In the genomic region with DNA sequence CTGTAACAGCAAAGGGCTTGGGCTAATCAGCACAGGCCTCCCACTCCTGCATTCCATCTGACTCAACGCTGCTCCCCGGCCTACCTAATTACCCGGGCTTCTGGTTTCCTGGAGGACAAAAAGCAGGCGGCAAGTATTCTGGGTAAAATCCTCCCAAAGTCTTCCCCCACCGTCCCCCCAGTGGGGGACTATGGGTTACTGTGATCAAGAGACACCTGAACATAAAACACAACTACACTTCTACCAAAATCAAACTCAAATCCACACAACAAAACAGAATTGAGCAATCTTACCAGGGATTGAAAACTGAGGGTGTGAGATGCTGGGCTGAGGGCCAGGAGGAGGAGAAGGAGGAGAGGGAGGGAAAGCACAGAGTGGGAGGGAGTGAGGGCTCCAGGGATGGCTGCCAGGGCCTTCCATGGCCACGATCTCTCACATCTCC, we compare ENCODE assay signal across 8 cellular contexts. TPM values are rescaled to one million over a fixed set of nuclear protein-coding genes. Genes with fewer than 3 reads are reported as not detected.
A peak's percentile ranks its signal among the peaks of the same experiment; 100 is the strongest.
DNase-seq lines count a peak whose midpoint lies in the region; ATAC-seq, FAIRE-seq and TF ChIP-seq lines count a peak whose summit lies in the region.

No MANE protein-coding gene starts in this region.

- H3K9me3 Mint-ChIP-seq in Calu3 (ENCODE audit: low read depth, unreplicated experiment), result no peaks in the 10 kb centered on the region
- no peaks in the 10 kb centered on the region for H3K9me3 Mint-ChIP-seq in activated T-helper 2 cell treated with anti-CD3 and anti-CD28 coated beads, Interferon-gamma antibody, Interleukin-2, Interleukin-4, amounts not matched to agents 10 μg/mL and 5 μg/mL and 100 μg/mL, durations not matched to agents 14 hours and 24 hours and 36 hours

- FAIRE-seq in pancreas (lab: Jason Lieb, UNC), result no peak

- peak overlapping the region; percentile 13 for H3K27ac Mint-ChIP-seq in Calu3 (ENCODE audit: unreplicated experiment)
- H3K27ac Mint-ChIP-seq in activated T-helper 2 cell treated with anti-CD3 and anti-CD28 coated beads, Interferon-gamma antibody, Interleukin-2, Interleukin-4, amounts not matched to agents 10 μg/mL and 5 μg/mL and 100 μg/mL, durations not matched to agents 14 hours and 24 hours and 36 hours, result no peak overlapping the region

- TF ChIP-seq CTCF in Calu3 (IDR thresholded peaks at IDR 0.05; ENCODE audit: unreplicated experiment), result no peak
- no peak for TF ChIP-seq CTCF in WI38 (IDR thresholded peaks at IDR 0.05; ENCODE audit: low read depth, low read length)
- TF ChIP-seq CTCF in pancreas (IDR thresholded peaks at IDR 0.05), result no peak

- H3K4me3 ChIP-seq in WI38 (ENCODE audit: low read depth, low read length) (peak overlapping the region; percentile 19; the same call in 1 of the 2 replicates), pancreas (no peak overlapping the region)

- peaks cover 74% of the 10 kb centered on the region for H3K36me3 Mint-ChIP-seq in Calu3 (ENCODE audit: insufficient read depth, unreplicated experiment)
- peaks cover 58% of the 10 kb centered on the region for H3K36me3 Mint-ChIP-seq in activated T-helper 2 cell treated with anti-CD3 and anti-CD28 coated beads, Interferon-gamma antibody, Interleukin-2, Interleukin-4, amounts not matched to agents 10 μg/mL and 5 μg/mL and 100 μg/mL, durations not matched to agents 14 hours and 24 hours and 36 hours (ENCODE audit: low read depth)

- intact Hi-C loops in Calu3 (cut with micrococcal nuclease; ENCODE audit: unreplicated experiment) (no loop called here), pancreas (cut with DNase I) (no loop called here)
- intact Hi-C loops in activated T-helper 2 cell treated with anti-CD3 and anti-CD28 coated beads, Interferon-gamma antibody, Interleukin-2, Interleukin-4, amounts not matched to agents 10 μg/mL and 5 μg/mL and 100 μg/mL, durations not matched to agents 14 hours and 24 hours and 36 hours (cut with micrococcal nuclease), result no loop called here

- H3K4me1 ChIP-seq in pancreas, result peaks cover 10 to 13% (median 12%) of the 10 kb centered on the region in 3 donors

- H3K27ac ChIP-seq in pancreas, result peak overlapping the region in 1 of 4 donors; percentile 33

- BruUV-seq in Calu3 (replicated peaks; lab: Mats Ljungman, UMichigan), result no TSS peak

- H3K9me3 ChIP-seq in pancreas, result no peaks in the 10 kb centered on the region

- H3K27me3 ChIP-seq in pancreas, result no peaks in the 10 kb centered on the region

- no peak for TF ChIP-seq POLR2A in GM18505 (IDR thresholded peaks at IDR 0.05; ENCODE audit: borderline replicate concordance, extremely low read depth, insufficient read depth, insufficient read length)

- H3K27me3 Mint-ChIP-seq in Calu3 (ENCODE audit: unreplicated experiment), result no peaks in the 10 kb centered on the region
- H3K27me3 Mint-ChIP-seq in activated T-helper 2 cell treated with anti-CD3 and anti-CD28 coated beads, Interferon-gamma antibody, Interleukin-2, Interleukin-4, amounts not matched to agents 10 μg/mL and 5 μg/mL and 100 μg/mL, durations not matched to agents 14 hours and 24 hours and 36 hours (ENCODE audit: low read depth), result no peaks in the 10 kb centered on the region

- DNase-seq in Calu3 (peak; percentile 48), globus pallidus (ENCODE audit: low spot score) (peak; percentile 82), pancreas (peak in 1 of 6 donors; percentile 26), activated gamma-delta T cell treated with Interleukin-2 at 50 U/mL for 16 hours (no peak)
- no peak for DNase-seq in activated T-helper 2 cell treated with anti-CD3 and anti-CD28 coated beads, Interferon-gamma antibody, Interleukin-2, Interleukin-4, amounts not matched to agents 10 μg/mL and 5 μg/mL and 100 μg/mL, durations not matched to agents 14 hours and 24 hours and 36 hours (ENCODE audit: low spot score)

- H3K36me3 ChIP-seq in pancreas, result peaks cover 9 to 41% (median 27%) of the 10 kb centered on the region in 3 donors

- 48 to 54% methylated on average over 6 of the region's 6 CpGs for WGBS in pancreas, 2 donors

- peaks cover 12% of the 10 kb centered on the region for H3K4me1 Mint-ChIP-seq in Calu3 (ENCODE audit: low read depth, unreplicated experiment)
- H3K4me1 Mint-ChIP-seq in activated T-helper 2 cell treated with anti-CD3 and anti-CD28 coated beads, Interferon-gamma antibody, Interleukin-2, Interleukin-4, amounts not matched to agents 10 μg/mL and 5 μg/mL and 100 μg/mL, durations not matched to agents 14 hours and 24 hours and 36 hours (ENCODE audit: low read depth), result peaks cover 4% of the 10 kb centered on the region

- CTCF ChIA-PET in Calu3 (lab: Charles Lee), result no interaction called here

- peak overlapping the region; percentile 29 for H3K4me3 Mint-ChIP-seq in Calu3 (ENCODE audit: low read depth, unreplicated experiment)
- no peak overlapping the region for H3K4me3 Mint-ChIP-seq in activated T-helper 2 cell treated with anti-CD3 and anti-CD28 coated beads, Interferon-gamma antibody, Interleukin-2, Interleukin-4, amounts not matched to agents 10 μg/mL and 5 μg/mL and 100 μg/mL, durations not matched to agents 14 hours and 24 hours and 36 hours (ENCODE audit: low read depth)

- ATAC-seq in pancreas (peak; percentile 49 to 80 (median 73)), GM18505 (IDR thresholded peaks at IDR 0.05; ENCODE audit: unreplicated experiment) (no peak), HG03521 (IDR thresholded peaks at IDR 0.05; ENCODE audit: unreplicated experiment) (no peak)

RNA-seq across cellular contexts. Expression of gene NCKIPSD, which starts 8.9 kb away (rescaled TPM):
- 23.1 and 26.9 TPM in 2 replicates for total RNA-seq in Calu3 (2022)
- 10 to 100 TPM in 1 of 6 donors, 1 to 10 TPM in 5; 5.4 to 10.2 (median 7.2) TPM for total RNA-seq in pancreas
- polyA plus RNA-seq in pancreas, result 10 to 100 TPM; 12.0 to 17.0 TPM
- 49.8 and 51.4 TPM in 2 replicates for total RNA-seq in activated T-helper 2 cell treated with anti-CD3 and anti-CD28 coated beads, Interferon-gamma antibody, Interleukin-2, Interleukin-4, amounts not matched to agents 10 μg/mL and 5 μg/mL and 100 μg/mL, durations not matched to agents 14 hours and 24 hours and 36 hours

RNA-seq across cellular contexts. Expression of gene IP6K2, which starts 22.4 kb away (rescaled TPM):
- total RNA-seq in Calu3 (2022) (87.0 and 105 TPM in 2 replicates), pancreas (10 to 100 TPM; 19.1 to 47.1 (median 29.3) TPM)
- polyA plus RNA-seq in pancreas, result 100 to 1,000 TPM; 105 to 107 TPM
- 65.4 and 68.2 TPM in 2 replicates for total RNA-seq in activated T-helper 2 cell treated with anti-CD3 and anti-CD28 coated beads, Interferon-gamma antibody, Interleukin-2, Interleukin-4, amounts not matched to agents 10 μg/mL and 5 μg/mL and 100 μg/mL, durations not matched to agents 14 hours and 24 hours and 36 hours

RNA-seq across cellular contexts. Expression of gene CELSR3, which starts 31.9 kb away (rescaled TPM):
- total RNA-seq in Calu3 (2022), result 24.9 and 28.5 TPM in 2 replicates
- 1 to 10 TPM in 4 of 6 donors, under 1 TPM in 2; 0.51 to 1.8 (median 1.1) TPM for total RNA-seq in pancreas
- polyA plus RNA-seq in pancreas, result 10 to 100 TPM in 1 of 2 donors, 1 to 10 TPM in 1; 6.3 to 13.9 TPM
- 16.0 and 16.5 TPM in 2 replicates for total RNA-seq in activated T-helper 2 cell treated with anti-CD3 and anti-CD28 coated beads, Interferon-gamma antibody, Interleukin-2, Interleukin-4, amounts not matched to agents 10 μg/mL and 5 μg/mL and 100 μg/mL, durations not matched to agents 14 hours and 24 hours and 36 hours

RNA-seq across cellular contexts. Expression of gene SLC26A6, which starts 59.4 kb away (rescaled TPM):
- 21.6 and 27.0 TPM in 2 replicates for total RNA-seq in Calu3 (2022)
- total RNA-seq in pancreas, result 10 to 100 TPM in 2 of 6 donors, 1 to 10 TPM in 4; 6.2 to 15.9 (median 8.9) TPM
- polyA plus RNA-seq in pancreas, result 10 to 100 TPM; 25.2 to 32.1 TPM
- 85.1 and 89.6 TPM in 2 replicates for total RNA-seq in activated T-helper 2 cell treated with anti-CD3 and anti-CD28 coated beads, Interferon-gamma antibody, Interleukin-2, Interleukin-4, amounts not matched to agents 10 μg/mL and 5 μg/mL and 100 μg/mL, durations not matched to agents 14 hours and 24 hours and 36 hours

Comparison
In these comparisons a context has a peak if more than half of its experiments do, and no peak if none do; other contexts are left out.
1. DNase-seq: peak in Calu3 (single experiment) and globus pallidus (single experiment); none in activated gamma-delta T cell treated with Interleukin-2 at 50 U/mL for 16 hours (single experiment) and activated T-helper 2 cell treated with anti-CD3 and anti-CD28 coated beads, Interferon-gamma antibody, Interleukin-2, Interleukin-4, amounts not matched to agents 10 μg/mL and 5 μg/mL and 100 μg/mL, durations not matched to agents 14 hours and 24 hours and 36 hours (single experiment).
2. ATAC-seq: peak in pancreas (4 of 4); none in GM18505 (single experiment) and HG03521 (single experiment).